ENCODE assay signal across 31 cellular contexts in the genomic region with DNA sequence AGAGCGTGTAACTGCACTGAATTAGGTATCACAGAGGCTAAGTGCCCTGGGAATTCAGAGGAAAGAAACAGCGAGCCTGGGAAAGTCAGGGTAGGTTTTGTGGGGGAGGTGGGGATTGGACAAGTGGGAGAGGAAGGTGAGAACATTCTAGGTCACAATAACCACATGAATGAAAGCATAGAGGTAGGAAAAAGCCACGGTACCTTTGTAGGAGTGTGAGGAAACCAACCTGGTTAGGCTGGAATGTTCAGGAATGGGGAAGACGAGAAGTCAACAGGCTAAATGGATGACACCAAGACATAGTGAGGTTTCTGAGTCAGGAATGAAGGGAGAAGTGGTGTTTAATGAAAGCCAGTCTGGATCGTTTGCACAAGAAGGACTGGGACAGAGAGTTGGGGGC. TPM values are rescaled to one million over a fixed set of nuclear protein-coding genes. Genes with fewer than 3 reads are reported as not detected.
"Had no signal": no experiment of that assay in that cellular context is flagged by ENCODE, and none has a peak within 500 bp of the region (broad histone marks: within the 10 kb centered on the region; RNA-seq: fewer than 3 reads in every experiment).

No MANE protein-coding gene starts in this region.

- H3K27ac ChIP-seq: adrenal gland, ascending aorta, brain microvascular endothelial cell, colonic mucosa, dorsolateral prefrontal cortex, esophagus squamous epithelium, gastrocnemius medialis, lower lobe of right lung, testis, vagina had no signal

- H3K27me3 ChIP-seq: ascending aorta, brain microvascular endothelial cell, colonic mucosa, testis, vagina had no signal

- H3K36me3 ChIP-seq: adrenal gland, ascending aorta, brain microvascular endothelial cell, colonic mucosa, esophagus squamous epithelium, gastrocnemius medialis, lower lobe of right lung, vagina had no signal

- H3K4me1 ChIP-seq: adrenal gland, ascending aorta, colonic mucosa, gastrocnemius medialis, lower lobe of right lung, testis had no signal

- DNase-seq: activated CD4-positive, alpha-beta T cell treated with anti-CD3 and anti-CD28 coated beads for 1 hour; activated CD4-positive, alpha-beta T cell treated with anti-CD3 and anti-CD28 coated beads, Interleukin-2, amount 50 U/mL, for 1 hour; activated CD8-positive, alpha-beta memory T cell treated with anti-CD3 and anti-CD28 coated beads for 24 hours; activated CD8-positive, alpha-beta memory T cell treated with anti-CD3 and anti-CD28 coated beads, Interleukin-2, amount 50 U/mL, for 4 hours; activated T-cell treated with anti-CD3 and anti-CD28 coated beads, Interleukin-2, amount 50 U/mL, for 24 hours; adrenal gland; brain microvascular endothelial cell; central memory CD4-positive, alpha-beta T cell; colonic mucosa; dorsolateral prefrontal cortex; effector memory CD8-positive, alpha-beta T cell; esophagus squamous epithelium; gastrocnemius medialis; lower lobe of right lung; naive B cell; occipital lobe; posterior cingulate gyrus; stimulated activated CD4-positive, alpha-beta T cell treated with anti-CD3 and anti-CD28 coated beads, Interleukin-4, amount 100 ng/mL, for 1 hour; stimulated activated naive CD4-positive, alpha-beta T cell; testis had no signal

- H3K4me3 ChIP-seq: adrenal gland, ascending aorta, colonic mucosa, dorsolateral prefrontal cortex, esophagus squamous epithelium, gastrocnemius medialis, lower lobe of right lung, testis, vagina had no signal

- FAIRE-seq: endothelial cell of umbilical vein, islet of Langerhans, TTC549 had no signal

- H3K9me3 ChIP-seq: adrenal gland, ascending aorta, colonic mucosa, esophagus squamous epithelium, gastrocnemius medialis, lower lobe of right lung, testis, vagina had no signal

- ATAC-seq: activated naive CD4-positive, alpha-beta T cell treated with anti-CD3 and anti-CD28 coated beads, Interleukin-2, amount 50 U/mL, for 72 hours; activated T-helper 17 cell treated with anti-CD3 and anti-CD28 coated beads, Interleukin-2, amount 50 U/mL, for 72 hours; effector memory CD8-positive, alpha-beta T cell; gastrocnemius medialis; left lobe of liver; lower lobe of right lung had no signal

RNA-seq across cellular contexts. Expression of a gene that starts 10.9 kb away (rescaled TPM):
- total RNA-seq: adrenal gland, ascending aorta, endothelial cell of umbilical vein, esophagus squamous epithelium, gastrocnemius medialis, lower lobe of right lung, mesenteric fat pad, neural crest cell, vagina had no signal
- polyA plus RNA-seq: adrenal gland, endothelial cell of umbilical vein had no signal

RNA-seq across cellular contexts. Expression of a gene that starts 13.2 kb away (rescaled TPM):
- total RNA-seq: activated T-helper 17 cell treated with anti-CD3 and anti-CD28 coated beads, Interleukin-2, amount 50 U/mL, for 72 hours; adrenal gland; ascending aorta; dorsolateral prefrontal cortex; endothelial cell of umbilical vein; esophagus squamous epithelium; lower lobe of right lung; mesenteric fat pad; neural crest cell; occipital lobe; vagina had no signal
- polyA plus RNA-seq: adrenal gland, endothelial cell of umbilical vein had no signal

RNA-seq across cellular contexts. Expression of a gene that starts 14.2 kb away (rescaled TPM):
- total RNA-seq: activated T-helper 17 cell treated with anti-CD3 and anti-CD28 coated beads, Interleukin-2, amount 50 U/mL, for 72 hours; adrenal gland; ascending aorta; dorsolateral prefrontal cortex; endothelial cell of umbilical vein; esophagus squamous epithelium; gastrocnemius medialis; left lobe of liver; lower lobe of right lung; mesenteric fat pad; mucosa of gallbladder; neural crest cell; occipital lobe; vagina had no signal
- polyA plus RNA-seq: endothelial cell of umbilical vein had no signal

RNA-seq across cellular contexts. Expression of a gene that starts 37.3 kb away (rescaled TPM):
- total RNA-seq: activated naive CD4-positive, alpha-beta T cell treated with anti-CD3 and anti-CD28 coated beads, Interleukin-2, amount 50 U/mL, for 72 hours; activated T-helper 17 cell treated with anti-CD3 and anti-CD28 coated beads, Interleukin-2, amount 50 U/mL, for 72 hours; ascending aorta; dorsolateral prefrontal cortex; endothelial cell of umbilical vein; left lobe of liver; mesenteric fat pad; neural crest cell; occipital lobe; vagina had no signal
- polyA plus RNA-seq: endothelial cell of umbilical vein had no signal
